Comparison of ENCODE assay signal across 1 cellular context in the genomic region with DNA sequence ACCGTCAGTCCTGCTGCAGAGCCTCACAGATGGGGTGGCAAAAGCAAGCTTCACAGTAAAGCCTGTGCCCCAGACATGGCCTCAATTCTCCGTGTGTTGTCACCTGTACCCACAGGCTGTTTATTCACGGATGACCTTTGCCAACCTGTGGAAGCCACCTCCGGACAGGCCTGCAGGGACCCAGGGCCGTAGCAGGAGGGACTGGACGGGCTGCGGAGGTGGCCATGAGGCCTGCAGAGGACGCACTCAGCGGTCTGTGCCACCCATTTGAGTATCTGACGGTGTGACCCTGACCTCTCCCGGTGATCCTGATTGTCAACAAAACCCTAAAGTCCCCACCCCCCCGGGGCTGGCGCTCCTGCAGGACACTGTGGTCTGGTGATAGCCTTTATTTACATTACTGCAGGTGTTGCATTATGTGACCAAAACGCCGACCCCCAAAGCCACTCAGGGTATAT.
A peak's percentile ranks its signal among the peaks of the same experiment; 100 is the strongest.
TF ChIP-seq lines count a peak whose summit lies in the region.

No MANE protein-coding gene starts in this region.

TF ChIP-seq in HepG2, 621 proteins besides CTCF, POLR2A, EP300 and RAD21 (continued from another document and continues in another):
- TF ChIP-seq, protein P1, sequence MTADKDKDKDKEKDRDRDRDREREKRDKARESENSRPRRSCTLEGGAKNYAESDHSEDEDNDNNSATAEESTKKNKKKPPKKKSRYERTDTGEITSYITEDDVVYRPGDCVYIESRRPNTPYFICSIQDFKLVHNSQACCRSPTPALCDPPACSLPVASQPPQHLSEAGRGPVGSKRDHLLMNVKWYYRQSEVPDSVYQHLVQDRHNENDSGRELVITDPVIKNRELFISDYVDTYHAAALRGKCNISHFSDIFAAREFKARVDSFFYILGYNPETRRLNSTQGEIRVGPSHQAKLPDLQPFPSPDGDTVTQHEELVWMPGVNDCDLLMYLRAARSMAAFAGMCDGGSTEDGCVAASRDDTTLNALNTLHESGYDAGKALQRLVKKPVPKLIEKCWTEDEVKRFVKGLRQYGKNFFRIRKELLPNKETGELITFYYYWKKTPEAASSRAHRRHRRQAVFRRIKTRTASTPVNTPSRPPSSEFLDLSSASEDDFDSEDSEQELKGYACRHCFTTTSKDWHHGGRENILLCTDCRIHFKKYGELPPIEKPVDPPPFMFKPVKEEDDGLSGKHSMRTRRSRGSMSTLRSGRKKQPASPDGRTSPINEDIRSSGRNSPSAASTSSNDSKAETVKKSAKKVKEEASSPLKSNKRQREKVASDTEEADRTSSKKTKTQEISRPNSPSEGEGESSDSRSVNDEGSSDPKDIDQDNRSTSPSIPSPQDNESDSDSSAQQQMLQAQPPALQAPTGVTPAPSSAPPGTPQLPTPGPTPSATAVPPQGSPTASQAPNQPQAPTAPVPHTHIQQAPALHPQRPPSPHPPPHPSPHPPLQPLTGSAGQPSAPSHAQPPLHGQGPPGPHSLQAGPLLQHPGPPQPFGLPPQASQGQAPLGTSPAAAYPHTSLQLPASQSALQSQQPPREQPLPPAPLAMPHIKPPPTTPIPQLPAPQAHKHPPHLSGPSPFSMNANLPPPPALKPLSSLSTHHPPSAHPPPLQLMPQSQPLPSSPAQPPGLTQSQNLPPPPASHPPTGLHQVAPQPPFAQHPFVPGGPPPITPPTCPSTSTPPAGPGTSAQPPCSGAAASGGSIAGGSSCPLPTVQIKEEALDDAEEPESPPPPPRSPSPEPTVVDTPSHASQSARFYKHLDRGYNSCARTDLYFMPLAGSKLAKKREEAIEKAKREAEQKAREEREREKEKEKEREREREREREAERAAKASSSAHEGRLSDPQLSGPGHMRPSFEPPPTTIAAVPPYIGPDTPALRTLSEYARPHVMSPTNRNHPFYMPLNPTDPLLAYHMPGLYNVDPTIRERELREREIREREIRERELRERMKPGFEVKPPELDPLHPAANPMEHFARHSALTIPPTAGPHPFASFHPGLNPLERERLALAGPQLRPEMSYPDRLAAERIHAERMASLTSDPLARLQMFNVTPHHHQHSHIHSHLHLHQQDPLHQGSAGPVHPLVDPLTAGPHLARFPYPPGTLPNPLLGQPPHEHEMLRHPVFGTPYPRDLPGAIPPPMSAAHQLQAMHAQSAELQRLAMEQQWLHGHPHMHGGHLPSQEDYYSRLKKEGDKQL (CRISPR knock-in tag; IDR thresholded peaks at IDR 0.05; ENCODE audit: low read depth), result no peak
- TF ChIP-seq ZEB1 (IDR thresholded peaks at IDR 0.05; ENCODE audit: insufficient replicate concordance, low read depth) (peak; percentile 90), KLF11 (CRISPR knock-in tag; IDR thresholded peaks at IDR 0.05) (no peak), ZNF563 (CRISPR knock-in tag; IDR thresholded peaks at IDR 0.05) (peak; percentile 44; the same call in 1 of the 2 replicates), PHF21A (CRISPR knock-in tag; IDR thresholded peaks at IDR 0.05) (peak; percentile 86), ZNF441 (CRISPR knock-in tag; IDR thresholded peaks at IDR 0.05; ENCODE audit: borderline replicate concordance) (peak; percentile 27; the same call in 1 of the 2 replicates), ATRX (CRISPR knock-in tag; IDR thresholded peaks at IDR 0.05; ENCODE audit: borderline replicate concordance) (no peak), MED8 (CRISPR knock-in tag; IDR thresholded peaks at IDR 0.05; ENCODE audit: insufficient replicate concordance) (peak; percentile 34), MEIS2 (CRISPR knock-in tag; IDR thresholded peaks at IDR 0.05) (peak; percentile 81), ZNF335 (CRISPR knock-in tag; IDR thresholded peaks at IDR 0.05) (peak; percentile 39; the same call in 1 of the 2 replicates), ZBTB14 (CRISPR knock-in tag; IDR thresholded peaks at IDR 0.05) (peak; percentile 45; the same call in 1 of the 2 replicates), PHF8 (CRISPR knock-in tag; IDR thresholded peaks at IDR 0.05) (peak; percentile 49; the same call in 1 of the 2 replicates), RARA (CRISPR knock-in tag; IDR thresholded peaks at IDR 0.05) (peak; percentile 93), RNF219 (CRISPR knock-in tag; IDR thresholded peaks at IDR 0.05) (no peak), CSRNP2 (CRISPR knock-in tag; conservative IDR thresholded peaks at IDR 0.05; ENCODE audit: low read depth) (no peak), ZNF205 (CRISPR knock-in tag; IDR thresholded peaks at IDR 0.05) (no peak; the same call in 1 of the 2 replicates), ZNF253 (CRISPR knock-in tag; IDR thresholded peaks at IDR 0.05; ENCODE audit: borderline replicate concordance) (no peak), MYPOP (CRISPR knock-in tag; IDR thresholded peaks at IDR 0.05) (peak; percentile 56; the same call in 1 of the 2 replicates), CHD2 (IDR thresholded peaks at IDR 0.05; ENCODE audit: low read depth, low read length) (0 out of 2 replicates have a peak, but pooled peaks have one; percentile 15), SCMH1 (CRISPR knock-in tag; IDR thresholded peaks at IDR 0.05; ENCODE audit: borderline replicate concordance) (no peak), GPBP1L1 (CRISPR knock-in tag; IDR thresholded peaks at IDR 0.05) (no peak), ZNF142 (CRISPR knock-in tag; IDR thresholded peaks at IDR 0.05) (no peak)
- TF ChIP-seq, protein P2, sequence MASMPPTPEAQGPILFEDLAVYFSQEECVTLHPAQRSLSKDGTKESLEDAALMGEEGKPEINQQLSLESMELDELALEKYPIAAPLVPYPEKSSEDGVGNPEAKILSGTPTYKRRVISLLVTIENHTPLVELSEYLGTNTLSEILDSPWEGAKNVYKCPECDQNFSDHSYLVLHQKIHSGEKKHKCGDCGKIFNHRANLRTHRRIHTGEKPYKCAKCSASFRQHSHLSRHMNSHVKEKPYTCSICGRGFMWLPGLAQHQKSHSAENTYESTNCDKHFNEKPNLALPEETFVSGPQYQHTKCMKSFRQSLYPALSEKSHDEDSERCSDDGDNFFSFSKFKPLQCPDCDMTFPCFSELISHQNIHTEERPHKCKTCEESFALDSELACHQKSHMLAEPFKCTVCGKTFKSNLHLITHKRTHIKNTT (CRISPR knock-in tag; IDR thresholded peaks at IDR 0.05), result no peak
- TF ChIP-seq, protein P3, sequence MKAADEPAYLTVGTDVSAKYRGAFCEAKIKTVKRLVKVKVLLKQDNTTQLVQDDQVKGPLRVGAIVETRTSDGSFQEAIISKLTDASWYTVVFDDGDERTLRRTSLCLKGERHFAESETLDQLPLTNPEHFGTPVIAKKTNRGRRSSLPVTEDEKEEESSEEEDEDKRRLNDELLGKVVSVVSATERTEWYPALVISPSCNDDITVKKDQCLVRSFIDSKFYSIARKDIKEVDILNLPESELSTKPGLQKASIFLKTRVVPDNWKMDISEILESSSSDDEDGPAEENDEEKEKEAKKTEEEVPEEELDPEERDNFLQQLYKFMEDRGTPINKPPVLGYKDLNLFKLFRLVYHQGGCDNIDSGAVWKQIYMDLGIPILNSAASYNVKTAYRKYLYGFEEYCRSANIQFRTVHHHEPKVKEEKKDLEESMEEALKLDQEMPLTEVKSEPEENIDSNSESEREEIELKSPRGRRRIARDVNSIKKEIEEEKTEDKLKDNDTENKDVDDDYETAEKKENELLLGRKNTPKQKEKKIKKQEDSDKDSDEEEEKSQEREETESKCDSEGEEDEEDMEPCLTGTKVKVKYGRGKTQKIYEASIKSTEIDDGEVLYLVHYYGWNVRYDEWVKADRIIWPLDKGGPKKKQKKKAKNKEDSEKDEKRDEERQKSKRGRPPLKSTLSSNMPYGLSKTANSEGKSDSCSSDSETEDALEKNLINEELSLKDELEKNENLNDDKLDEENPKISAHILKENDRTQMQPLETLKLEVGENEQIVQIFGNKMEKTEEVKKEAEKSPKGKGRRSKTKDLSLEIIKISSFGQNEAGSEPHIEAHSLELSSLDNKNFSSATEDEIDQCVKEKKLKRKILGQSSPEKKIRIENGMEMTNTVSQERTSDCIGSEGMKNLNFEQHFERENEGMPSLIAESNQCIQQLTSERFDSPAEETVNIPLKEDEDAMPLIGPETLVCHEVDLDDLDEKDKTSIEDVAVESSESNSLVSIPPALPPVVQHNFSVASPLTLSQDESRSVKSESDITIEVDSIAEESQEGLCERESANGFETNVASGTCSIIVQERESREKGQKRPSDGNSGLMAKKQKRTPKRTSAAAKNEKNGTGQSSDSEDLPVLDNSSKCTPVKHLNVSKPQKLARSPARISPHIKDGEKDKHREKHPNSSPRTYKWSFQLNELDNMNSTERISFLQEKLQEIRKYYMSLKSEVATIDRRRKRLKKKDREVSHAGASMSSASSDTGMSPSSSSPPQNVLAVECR (CRISPR knock-in tag; IDR thresholded peaks at IDR 0.05; ENCODE audit: borderline replicate concordance), result peak; percentile 83; the same call in 1 of the 2 replicates
